1 cellular context compared by ENCODE assay signal in genomic region chr1:110213143-110213540, GRCh38.
TF ChIP-seq lines count a peak whose summit lies in the region.

No MANE protein-coding gene starts in this region.

TF ChIP-seq in HCT116, 20 proteins besides CTCF, POLR2A, EP300 and RAD21 (continued from another document):
- TF ChIP-seq ATF3 (IDR thresholded peaks at IDR 0.05) (no peak), EGR1 (IDR thresholded peaks at IDR 0.05; ENCODE audit: low read depth) (no peak), EZH2 (IDR thresholded peaks at IDR 0.05) (no peak), ELF1 (IDR thresholded peaks at IDR 0.05; ENCODE audit: borderline replicate concordance, low read depth) (no peak), CBX3 (IDR thresholded peaks at IDR 0.05; ENCODE audit: low read depth) (no peak), ZFX (IDR thresholded peaks at IDR 0.05) (no peak), SIN3A (IDR thresholded peaks at IDR 0.05; ENCODE audit: low read depth) (no peak), SP1 (IDR thresholded peaks at IDR 0.05; ENCODE audit: low read depth) (no peak), FOSL1 (IDR thresholded peaks at IDR 0.05; ENCODE audit: low read depth) (no peak), CEBPB (IDR thresholded peaks at IDR 0.05; ENCODE audit: low read depth) (no peak)
- TF ChIP-seq, protein P1, sequence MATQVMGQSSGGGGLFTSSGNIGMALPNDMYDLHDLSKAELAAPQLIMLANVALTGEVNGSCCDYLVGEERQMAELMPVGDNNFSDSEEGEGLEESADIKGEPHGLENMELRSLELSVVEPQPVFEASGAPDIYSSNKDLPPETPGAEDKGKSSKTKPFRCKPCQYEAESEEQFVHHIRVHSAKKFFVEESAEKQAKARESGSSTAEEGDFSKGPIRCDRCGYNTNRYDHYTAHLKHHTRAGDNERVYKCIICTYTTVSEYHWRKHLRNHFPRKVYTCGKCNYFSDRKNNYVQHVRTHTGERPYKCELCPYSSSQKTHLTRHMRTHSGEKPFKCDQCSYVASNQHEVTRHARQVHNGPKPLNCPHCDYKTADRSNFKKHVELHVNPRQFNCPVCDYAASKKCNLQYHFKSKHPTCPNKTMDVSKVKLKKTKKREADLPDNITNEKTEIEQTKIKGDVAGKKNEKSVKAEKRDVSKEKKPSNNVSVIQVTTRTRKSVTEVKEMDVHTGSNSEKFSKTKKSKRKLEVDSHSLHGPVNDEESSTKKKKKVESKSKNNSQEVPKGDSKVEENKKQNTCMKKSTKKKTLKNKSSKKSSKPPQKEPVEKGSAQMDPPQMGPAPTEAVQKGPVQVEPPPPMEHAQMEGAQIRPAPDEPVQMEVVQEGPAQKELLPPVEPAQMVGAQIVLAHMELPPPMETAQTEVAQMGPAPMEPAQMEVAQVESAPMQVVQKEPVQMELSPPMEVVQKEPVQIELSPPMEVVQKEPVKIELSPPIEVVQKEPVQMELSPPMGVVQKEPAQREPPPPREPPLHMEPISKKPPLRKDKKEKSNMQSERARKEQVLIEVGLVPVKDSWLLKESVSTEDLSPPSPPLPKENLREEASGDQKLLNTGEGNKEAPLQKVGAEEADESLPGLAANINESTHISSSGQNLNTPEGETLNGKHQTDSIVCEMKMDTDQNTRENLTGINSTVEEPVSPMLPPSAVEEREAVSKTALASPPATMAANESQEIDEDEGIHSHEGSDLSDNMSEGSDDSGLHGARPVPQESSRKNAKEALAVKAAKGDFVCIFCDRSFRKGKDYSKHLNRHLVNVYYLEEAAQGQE (IDR thresholded peaks at IDR 0.05; ENCODE audit: low read depth): no peak
TF ChIP-seq in HCT116: peak in this region for 0.
